Comparison of ENCODE assay signal across 8 cellular contexts in genomic region chr2:150487537-150488429, GRCh38.
A peak's percentile ranks its signal among the peaks of the same experiment; 100 is the strongest.
DNase-seq lines count a peak whose midpoint lies in the region; TF ChIP-seq lines count a peak whose summit lies in the region.

A gene with protein sequence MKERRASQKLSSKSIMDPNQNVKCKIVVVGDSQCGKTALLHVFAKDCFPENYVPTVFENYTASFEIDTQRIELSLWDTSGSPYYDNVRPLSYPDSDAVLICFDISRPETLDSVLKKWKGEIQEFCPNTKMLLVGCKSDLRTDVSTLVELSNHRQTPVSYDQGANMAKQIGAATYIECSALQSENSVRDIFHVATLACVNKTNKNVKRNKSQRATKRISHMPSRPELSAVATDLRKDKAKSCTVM (minus strand): TSS chr2:150487667. CDS start chr2:150487417, 250 bp downstream.

- H3K36me3 ChIP-seq in iPS-18a (ENCODE audit: control insufficient read depth, low read depth, low read length), result no peaks in the 10 kb centered on the region

- H3K4me3 ChIP-seq in iPS-18a (ENCODE audit: low read length) (peak within 1 kb of the TSS; percentile 93), skin epidermis (peak within 1 kb of the TSS; percentile 44 to 73 (median 64))

- peak; percentile 66 for TF ChIP-seq CTCF in GM10266 (IDR thresholded peaks at IDR 0.05; ENCODE audit: control insufficient read depth, insufficient read depth, low read depth, missing control alignments)
- peak; percentile 70 for TF ChIP-seq CTCF in LNCAP (IDR thresholded peaks at IDR 0.05)

- H3K9me3 ChIP-seq in iPS-18a (ENCODE audit: control insufficient read depth, low read depth, low read length), result no peaks in the 10 kb centered on the region

- peak; percentile 70 for DNase-seq in GM10266 (ENCODE audit: extremely low spot score)
- peak; percentile 92 for DNase-seq in GOT3 (lab: John Stamatoyannopoulos, UW)
- peak; percentile 97 for DNase-seq in RKO (ENCODE audit: low spot score)
- DNase-seq in T47D (ENCODE audit: low read depth in 1 of 2, low spot score in 1 of 2), result peak; percentile 73 to 98
- no peak for DNase-seq in GF-D8 (lab: John Stamatoyannopoulos, UW)

- peaks cover 19% of the 10 kb centered on the region for H3K4me1 ChIP-seq in iPS-18a (ENCODE audit: control insufficient read depth, low read depth, low read length)

- H3K9ac ChIP-seq in iPS-18a (ENCODE audit: low read length), result peak within 1 kb of the TSS; percentile 79

- no peak within 1 kb of the TSS for H3K27ac ChIP-seq in iPS-18a (ENCODE audit: low read length)
- H3K27ac ChIP-seq in skin epidermis, result peak within 1 kb of the TSS; percentile 69 to 98 (median 91)

- in situ Hi-C loops in T47D (cut with HindIII; ENCODE audit: low pct_unique_long_range_greater_than_20kb, low sequenced_read_pairs), result no loop called here

- H3K27me3 ChIP-seq in iPS-18a (ENCODE audit: control insufficient read depth, insufficient read depth, low read length), result no peaks in the 10 kb centered on the region
